13 cellular contexts compared by ENCODE assay signal in the genomic region with DNA sequence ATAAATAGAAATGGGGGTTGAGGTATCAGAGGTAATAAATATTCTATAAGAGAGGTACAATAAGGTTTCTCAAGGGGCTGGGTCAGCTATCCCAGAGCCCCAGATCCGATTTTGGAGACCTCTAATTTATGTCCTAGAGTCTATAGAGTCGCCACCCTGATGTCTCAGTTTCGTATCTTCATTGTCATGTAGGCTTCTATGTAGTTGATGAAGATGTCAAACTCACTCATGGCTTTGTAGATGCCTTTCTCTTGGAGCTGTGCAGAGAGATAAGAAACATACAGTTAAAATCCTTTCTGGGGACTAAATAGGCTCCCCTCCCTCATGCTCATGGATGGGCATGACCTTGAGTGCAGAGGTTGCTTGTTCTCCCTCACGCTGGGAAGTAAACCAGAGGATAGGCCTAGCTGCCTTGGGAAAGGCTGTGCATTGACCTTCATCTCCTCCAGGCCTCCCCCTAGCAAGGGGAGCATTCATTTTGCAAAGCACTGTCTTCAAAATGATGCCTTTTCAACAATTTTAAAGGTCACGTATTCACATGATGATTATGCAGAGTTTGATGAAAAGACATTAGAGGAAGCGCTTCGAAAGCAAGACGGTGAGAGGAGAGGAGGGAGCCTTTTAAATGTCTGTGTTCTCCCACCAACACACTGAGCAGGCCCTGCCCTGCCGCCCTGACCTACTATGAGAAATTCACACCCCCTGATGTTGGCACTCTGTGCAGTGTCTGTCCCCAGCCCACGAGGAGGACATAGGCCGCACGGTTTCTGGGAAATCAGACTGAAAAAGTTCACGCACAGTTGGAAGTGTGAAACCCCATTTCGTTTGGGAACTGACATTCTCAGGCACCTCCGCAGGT. TPM values are rescaled to one million over a fixed set of nuclear protein-coding genes. Genes with fewer than 3 reads are reported as not detected.
DNase-seq lines count a peak whose midpoint lies in the region; ATAC-seq lines count a peak whose summit lies in the region.
"Had no signal": no experiment of that assay in that cellular context is flagged by ENCODE, and none has a peak within 500 bp of the region (broad histone marks: within the 10 kb centered on the region; RNA-seq: fewer than 3 reads in every experiment).

No MANE protein-coding gene starts in this region.

- H3K9me3 Mint-ChIP-seq in CD8-positive, alpha-beta memory T cell, result no peaks in the 10 kb centered on the region
- H3K9me3 Mint-ChIP-seq in activated naive CD8-positive, alpha-beta T cell (ENCODE audit: low read depth), result no peaks in the 10 kb centered on the region

- no peaks in the 10 kb centered on the region for H3K36me3 Mint-ChIP-seq in CD8-positive, alpha-beta memory T cell
- H3K36me3 Mint-ChIP-seq in activated naive CD8-positive, alpha-beta T cell, result no peaks in the 10 kb centered on the region

- peak overlapping the region; percentile 50 to 92 (median 90) for H3K27ac Mint-ChIP-seq in CD8-positive, alpha-beta memory T cell
- H3K27ac Mint-ChIP-seq in activated naive CD8-positive, alpha-beta T cell, result peak overlapping the region; percentile 56

- ATAC-seq in GM19397 (IDR thresholded peaks at IDR 0.05; ENCODE audit: unreplicated experiment) (peak; percentile 11), HG03066 (IDR thresholded peaks at IDR 0.05; ENCODE audit: low read depth, unreplicated experiment) (peak; percentile 7), sciatic nerve (no peak)

- no peaks in the 10 kb centered on the region for H3K9me3 ChIP-seq in CD8-positive, alpha-beta memory T cell (ENCODE audit: low read length)
- H3K9me3 ChIP-seq: SK-N-SH had no signal

- H3K36me3 ChIP-seq in CD8-positive, alpha-beta memory T cell (ENCODE audit: insufficient read depth, low read length), result no peaks in the 10 kb centered on the region

- CTCF ChIA-PET in CD8-positive, alpha-beta memory T cell (lab: Charles Lee), result interaction anchor here (0.7 to 4.7 kb wide), 17 partner anchors 8 to 144 kb away, joined by 3 to 42 read pairs (median 5); no protein-coding TSS in a partner anchor

- no peaks in the 10 kb centered on the region for H3K27me3 Mint-ChIP-seq in CD8-positive, alpha-beta memory T cell
- H3K27me3 Mint-ChIP-seq in activated naive CD8-positive, alpha-beta T cell, result no peaks in the 10 kb centered on the region

- H3K4me1 Mint-ChIP-seq in CD8-positive, alpha-beta memory T cell, result peaks cover 72 to 94% (median 90%) of the 10 kb centered on the region in 3 donors
- H3K4me1 Mint-ChIP-seq in activated naive CD8-positive, alpha-beta T cell (ENCODE audit: low read depth), result peaks cover 87% of the 10 kb centered on the region

- POLR2A ChIA-PET in CD8-positive, alpha-beta memory T cell (lab: Charles Lee), result interaction anchor here (1.0 to 2.7 kb wide), 5 partner anchors 10 to 35 kb away, joined by 3 to 13 read pairs (median 4); no protein-coding TSS in a partner anchor

- peaks cover 81% of the 10 kb centered on the region for H3K4me1 ChIP-seq in CD8-positive, alpha-beta memory T cell (ENCODE audit: insufficient read depth, low read length)

- H3K4me3 Mint-ChIP-seq in CD8-positive, alpha-beta memory T cell, result peak overlapping the region; percentile 8 to 87 (median 68)
- peak overlapping the region; percentile 15 for H3K4me3 Mint-ChIP-seq in activated naive CD8-positive, alpha-beta T cell

- intact Hi-C loops in sciatic nerve (cut with DNase I), result no loop called here

- no peak overlapping the region for H3K27ac ChIP-seq in CD8-positive, alpha-beta memory T cell (ENCODE audit: low read depth, low read length)
- H3K27ac ChIP-seq: C4-2B had no signal

- H3K4me3 ChIP-seq in CD8-positive, alpha-beta memory T cell (ENCODE audit: low read length), result no peak overlapping the region

- DNase-seq in CD8-positive, alpha-beta memory T cell, result no peak
- no peak for DNase-seq in sciatic nerve (ENCODE audit: low spot score)
- no peak for DNase-seq in Kasumi-1 (lab: John Stamatoyannopoulos, UW)
- no peak for DNase-seq in UCSD-AML1 (lab: John Stamatoyannopoulos, UW; ENCODE audit: unreplicated experiment)
- no peak for DNase-seq in NCI-H82 (lab: John Stamatoyannopoulos, UW)
- DNase-seq: erythroblast, H7, SK-N-SH had no signal

- no peaks in the 10 kb centered on the region for H3K27me3 ChIP-seq in CD8-positive, alpha-beta memory T cell (ENCODE audit: insufficient read depth, low read length, poor library complexity, severe bottlenecking)

RNA-seq across cellular contexts. Expression of gene IL19, which starts 1.9 kb away (rescaled TPM):
- total RNA-seq in CD8-positive, alpha-beta memory T cell, result not detected
- polyA plus RNA-seq in CD8-positive, alpha-beta memory T cell, result not detected
- not detected for total RNA-seq in sciatic nerve
- total RNA-seq: bronchial epithelial cell, H7 had no signal
- polyA plus RNA-seq: SK-N-SH had no signal

RNA-seq across cellular contexts. Expression of gene IL10, which starts 3.6 kb away (rescaled TPM):
- 1 to 10 TPM; 7.6 TPM for total RNA-seq in CD8-positive, alpha-beta memory T cell
- polyA plus RNA-seq in CD8-positive, alpha-beta memory T cell, result 0.33 TPM
- 1.1 TPM for total RNA-seq in sciatic nerve
- total RNA-seq: bronchial epithelial cell, H7 had no signal
- polyA plus RNA-seq: SK-N-SH had no signal
